Comparison of ENCODE assay signal across 1 cellular context in the genomic region with DNA sequence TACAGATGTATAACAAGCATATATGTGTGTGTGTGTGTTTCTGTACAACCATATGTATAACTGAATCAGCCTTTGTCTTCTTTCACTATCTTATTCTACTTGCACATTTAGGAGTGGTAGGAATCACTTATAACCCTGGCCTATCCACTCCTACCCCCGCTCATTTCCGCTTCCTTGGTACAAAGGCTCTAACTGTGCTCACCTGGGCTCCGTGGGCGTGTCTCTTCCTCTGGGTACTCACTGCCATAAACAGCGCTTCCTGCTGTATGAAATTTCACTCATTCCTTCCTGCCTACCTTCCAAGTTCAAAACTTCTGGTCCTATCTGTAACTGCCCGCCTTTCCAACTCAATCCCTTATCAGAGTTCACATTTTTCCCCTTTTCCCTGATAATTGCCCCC.
TF ChIP-seq lines count a peak whose summit lies in the region.

No MANE protein-coding gene starts in this region.

TF ChIP-seq in WTC11, 78 proteins besides CTCF, POLR2A, EP300 and RAD21 (continued from another document):
- TF ChIP-seq FOXP1 (CRISPR knock-in tag; IDR thresholded peaks at IDR 0.05; ENCODE audit: borderline replicate concordance) = no peak
- no peak for TF ChIP-seq ESRRA (CRISPR knock-in tag; IDR thresholded peaks at IDR 0.05; ENCODE audit: borderline replicate concordance)
- no peak for TF ChIP-seq RORB (CRISPR knock-in tag; IDR thresholded peaks at IDR 0.05)
- TF ChIP-seq, protein P1, sequence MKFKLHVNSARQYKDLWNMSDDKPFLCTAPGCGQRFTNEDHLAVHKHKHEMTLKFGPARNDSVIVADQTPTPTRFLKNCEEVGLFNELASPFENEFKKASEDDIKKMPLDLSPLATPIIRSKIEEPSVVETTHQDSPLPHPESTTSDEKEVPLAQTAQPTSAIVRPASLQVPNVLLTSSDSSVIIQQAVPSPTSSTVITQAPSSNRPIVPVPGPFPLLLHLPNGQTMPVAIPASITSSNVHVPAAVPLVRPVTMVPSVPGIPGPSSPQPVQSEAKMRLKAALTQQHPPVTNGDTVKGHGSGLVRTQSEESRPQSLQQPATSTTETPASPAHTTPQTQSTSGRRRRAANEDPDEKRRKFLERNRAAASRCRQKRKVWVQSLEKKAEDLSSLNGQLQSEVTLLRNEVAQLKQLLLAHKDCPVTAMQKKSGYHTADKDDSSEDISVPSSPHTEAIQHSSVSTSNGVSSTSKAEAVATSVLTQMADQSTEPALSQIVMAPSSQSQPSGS (CRISPR knock-in tag; IDR thresholded peaks at IDR 0.05; ENCODE audit: borderline replicate concordance, low read depth) = no peak
- TF ChIP-seq, protein P2, sequence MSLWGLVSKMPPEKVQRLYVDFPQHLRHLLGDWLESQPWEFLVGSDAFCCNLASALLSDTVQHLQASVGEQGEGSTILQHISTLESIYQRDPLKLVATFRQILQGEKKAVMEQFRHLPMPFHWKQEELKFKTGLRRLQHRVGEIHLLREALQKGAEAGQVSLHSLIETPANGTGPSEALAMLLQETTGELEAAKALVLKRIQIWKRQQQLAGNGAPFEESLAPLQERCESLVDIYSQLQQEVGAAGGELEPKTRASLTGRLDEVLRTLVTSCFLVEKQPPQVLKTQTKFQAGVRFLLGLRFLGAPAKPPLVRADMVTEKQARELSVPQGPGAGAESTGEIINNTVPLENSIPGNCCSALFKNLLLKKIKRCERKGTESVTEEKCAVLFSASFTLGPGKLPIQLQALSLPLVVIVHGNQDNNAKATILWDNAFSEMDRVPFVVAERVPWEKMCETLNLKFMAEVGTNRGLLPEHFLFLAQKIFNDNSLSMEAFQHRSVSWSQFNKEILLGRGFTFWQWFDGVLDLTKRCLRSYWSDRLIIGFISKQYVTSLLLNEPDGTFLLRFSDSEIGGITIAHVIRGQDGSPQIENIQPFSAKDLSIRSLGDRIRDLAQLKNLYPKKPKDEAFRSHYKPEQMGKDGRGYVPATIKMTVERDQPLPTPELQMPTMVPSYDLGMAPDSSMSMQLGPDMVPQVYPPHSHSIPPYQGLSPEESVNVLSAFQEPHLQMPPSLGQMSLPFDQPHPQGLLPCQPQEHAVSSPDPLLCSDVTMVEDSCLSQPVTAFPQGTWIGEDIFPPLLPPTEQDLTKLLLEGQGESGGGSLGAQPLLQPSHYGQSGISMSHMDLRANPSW (CRISPR knock-in tag; conservative IDR thresholded peaks at IDR 0.05; ENCODE audit: low read depth) = no peak
- TF ChIP-seq, protein P3, sequence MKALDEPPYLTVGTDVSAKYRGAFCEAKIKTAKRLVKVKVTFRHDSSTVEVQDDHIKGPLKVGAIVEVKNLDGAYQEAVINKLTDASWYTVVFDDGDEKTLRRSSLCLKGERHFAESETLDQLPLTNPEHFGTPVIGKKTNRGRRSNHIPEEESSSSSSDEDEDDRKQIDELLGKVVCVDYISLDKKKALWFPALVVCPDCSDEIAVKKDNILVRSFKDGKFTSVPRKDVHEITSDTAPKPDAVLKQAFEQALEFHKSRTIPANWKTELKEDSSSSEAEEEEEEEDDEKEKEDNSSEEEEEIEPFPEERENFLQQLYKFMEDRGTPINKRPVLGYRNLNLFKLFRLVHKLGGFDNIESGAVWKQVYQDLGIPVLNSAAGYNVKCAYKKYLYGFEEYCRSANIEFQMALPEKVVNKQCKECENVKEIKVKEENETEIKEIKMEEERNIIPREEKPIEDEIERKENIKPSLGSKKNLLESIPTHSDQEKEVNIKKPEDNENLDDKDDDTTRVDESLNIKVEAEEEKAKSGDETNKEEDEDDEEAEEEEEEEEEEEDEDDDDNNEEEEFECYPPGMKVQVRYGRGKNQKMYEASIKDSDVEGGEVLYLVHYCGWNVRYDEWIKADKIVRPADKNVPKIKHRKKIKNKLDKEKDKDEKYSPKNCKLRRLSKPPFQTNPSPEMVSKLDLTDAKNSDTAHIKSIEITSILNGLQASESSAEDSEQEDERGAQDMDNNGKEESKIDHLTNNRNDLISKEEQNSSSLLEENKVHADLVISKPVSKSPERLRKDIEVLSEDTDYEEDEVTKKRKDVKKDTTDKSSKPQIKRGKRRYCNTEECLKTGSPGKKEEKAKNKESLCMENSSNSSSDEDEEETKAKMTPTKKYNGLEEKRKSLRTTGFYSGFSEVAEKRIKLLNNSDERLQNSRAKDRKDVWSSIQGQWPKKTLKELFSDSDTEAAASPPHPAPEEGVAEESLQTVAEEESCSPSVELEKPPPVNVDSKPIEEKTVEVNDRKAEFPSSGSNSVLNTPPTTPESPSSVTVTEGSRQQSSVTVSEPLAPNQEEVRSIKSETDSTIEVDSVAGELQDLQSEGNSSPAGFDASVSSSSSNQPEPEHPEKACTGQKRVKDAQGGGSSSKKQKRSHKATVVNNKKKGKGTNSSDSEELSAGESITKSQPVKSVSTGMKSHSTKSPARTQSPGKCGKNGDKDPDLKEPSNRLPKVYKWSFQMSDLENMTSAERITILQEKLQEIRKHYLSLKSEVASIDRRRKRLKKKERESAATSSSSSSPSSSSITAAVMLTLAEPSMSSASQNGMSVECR (CRISPR knock-in tag; IDR thresholded peaks at IDR 0.05; ENCODE audit: borderline replicate concordance) = no peak
- TF ChIP-seq, protein P4, sequence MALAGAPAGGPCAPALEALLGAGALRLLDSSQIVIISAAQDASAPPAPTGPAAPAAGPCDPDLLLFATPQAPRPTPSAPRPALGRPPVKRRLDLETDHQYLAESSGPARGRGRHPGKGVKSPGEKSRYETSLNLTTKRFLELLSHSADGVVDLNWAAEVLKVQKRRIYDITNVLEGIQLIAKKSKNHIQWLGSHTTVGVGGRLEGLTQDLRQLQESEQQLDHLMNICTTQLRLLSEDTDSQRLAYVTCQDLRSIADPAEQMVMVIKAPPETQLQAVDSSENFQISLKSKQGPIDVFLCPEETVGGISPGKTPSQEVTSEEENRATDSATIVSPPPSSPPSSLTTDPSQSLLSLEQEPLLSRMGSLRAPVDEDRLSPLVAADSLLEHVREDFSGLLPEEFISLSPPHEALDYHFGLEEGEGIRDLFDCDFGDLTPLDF (CRISPR knock-in tag; IDR thresholded peaks at IDR 0.05) = no peak
- TF ChIP-seq, protein P5, sequence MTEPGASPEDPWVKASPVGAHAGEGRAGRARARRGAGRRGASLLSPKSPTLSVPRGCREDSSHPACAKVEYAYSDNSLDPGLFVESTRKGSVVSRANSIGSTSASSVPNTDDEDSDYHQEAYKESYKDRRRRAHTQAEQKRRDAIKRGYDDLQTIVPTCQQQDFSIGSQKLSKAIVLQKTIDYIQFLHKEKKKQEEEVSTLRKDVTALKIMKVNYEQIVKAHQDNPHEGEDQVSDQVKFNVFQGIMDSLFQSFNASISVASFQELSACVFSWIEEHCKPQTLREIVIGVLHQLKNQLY (CRISPR knock-in tag; IDR thresholded peaks at IDR 0.05) = no peak
- no peak for TF ChIP-seq KAT7 (CRISPR knock-in tag; IDR thresholded peaks at IDR 0.05; ENCODE audit: borderline replicate concordance)
- TF ChIP-seq TCF7 (CRISPR knock-in tag; IDR thresholded peaks at IDR 0.05; ENCODE audit: low read depth) = no peak
